In the genomic region with DNA sequence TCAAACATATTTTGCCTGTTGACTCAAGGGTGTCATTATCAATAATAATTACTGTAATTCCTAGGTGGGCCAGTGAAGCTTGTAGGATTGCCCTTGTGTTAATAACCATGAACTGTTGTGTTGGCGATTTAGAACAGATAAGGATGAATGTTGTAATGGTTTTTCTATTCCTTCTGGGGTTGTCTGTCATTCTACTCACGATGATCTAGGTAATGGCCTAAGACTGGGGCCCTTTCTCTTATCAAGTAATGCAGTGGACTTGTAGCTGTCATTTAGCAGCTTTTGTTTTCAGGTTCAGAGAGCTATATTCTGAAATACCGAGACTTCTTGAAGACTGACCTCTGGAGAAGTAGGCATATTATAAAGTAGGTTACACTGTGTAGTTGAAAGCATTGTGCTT, we compare ENCODE assay signal across 1 cellular context.
TF ChIP-seq lines count a peak whose summit lies in the region.

No MANE protein-coding gene starts in this region.

TF ChIP-seq in K562, 482 proteins besides CTCF, POLR2A, EP300 and RAD21 (continued from another document and continues in another):
- TF ChIP-seq, protein P1, sequence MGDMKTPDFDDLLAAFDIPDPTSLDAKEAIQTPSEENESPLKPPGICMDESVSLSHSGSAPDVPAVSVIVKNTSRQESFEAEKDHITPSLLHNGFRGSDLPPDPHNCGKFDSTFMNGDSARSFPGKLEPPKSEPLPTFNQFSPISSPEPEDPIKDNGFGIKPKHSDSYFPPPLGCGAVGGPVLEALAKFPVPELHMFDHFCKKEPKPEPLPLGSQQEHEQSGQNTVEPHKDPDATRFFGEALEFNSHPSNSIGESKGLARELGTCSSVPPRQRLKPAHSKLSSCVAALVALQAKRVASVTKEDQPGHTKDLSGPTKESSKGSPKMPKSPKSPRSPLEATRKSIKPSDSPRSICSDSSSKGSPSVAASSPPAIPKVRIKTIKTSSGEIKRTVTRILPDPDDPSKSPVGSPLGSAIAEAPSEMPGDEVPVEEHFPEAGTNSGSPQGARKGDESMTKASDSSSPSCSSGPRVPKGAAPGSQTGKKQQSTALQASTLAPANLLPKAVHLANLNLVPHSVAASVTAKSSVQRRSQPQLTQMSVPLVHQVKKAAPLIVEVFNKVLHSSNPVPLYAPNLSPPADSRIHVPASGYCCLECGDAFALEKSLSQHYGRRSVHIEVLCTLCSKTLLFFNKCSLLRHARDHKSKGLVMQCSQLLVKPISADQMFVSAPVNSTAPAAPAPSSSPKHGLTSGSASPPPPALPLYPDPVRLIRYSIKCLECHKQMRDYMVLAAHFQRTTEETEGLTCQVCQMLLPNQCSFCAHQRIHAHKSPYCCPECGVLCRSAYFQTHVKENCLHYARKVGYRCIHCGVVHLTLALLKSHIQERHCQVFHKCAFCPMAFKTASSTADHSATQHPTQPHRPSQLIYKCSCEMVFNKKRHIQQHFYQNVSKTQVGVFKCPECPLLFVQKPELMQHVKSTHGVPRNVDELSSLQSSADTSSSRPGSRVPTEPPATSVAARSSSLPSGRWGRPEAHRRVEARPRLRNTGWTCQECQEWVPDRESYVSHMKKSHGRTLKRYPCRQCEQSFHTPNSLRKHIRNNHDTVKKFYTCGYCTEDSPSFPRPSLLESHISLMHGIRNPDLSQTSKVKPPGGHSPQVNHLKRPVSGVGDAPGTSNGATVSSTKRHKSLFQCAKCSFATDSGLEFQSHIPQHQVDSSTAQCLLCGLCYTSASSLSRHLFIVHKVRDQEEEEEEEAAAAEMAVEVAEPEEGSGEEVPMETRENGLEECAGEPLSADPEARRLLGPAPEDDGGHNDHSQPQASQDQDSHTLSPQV (IDR thresholded peaks at IDR 0.05) = no peak
- no peak for TF ChIP-seq POLR3A (IDR thresholded peaks at IDR 0.05; ENCODE audit: borderline replicate concordance, extremely low read depth, insufficient read depth, insufficient read length)
- TF ChIP-seq, protein P2, sequence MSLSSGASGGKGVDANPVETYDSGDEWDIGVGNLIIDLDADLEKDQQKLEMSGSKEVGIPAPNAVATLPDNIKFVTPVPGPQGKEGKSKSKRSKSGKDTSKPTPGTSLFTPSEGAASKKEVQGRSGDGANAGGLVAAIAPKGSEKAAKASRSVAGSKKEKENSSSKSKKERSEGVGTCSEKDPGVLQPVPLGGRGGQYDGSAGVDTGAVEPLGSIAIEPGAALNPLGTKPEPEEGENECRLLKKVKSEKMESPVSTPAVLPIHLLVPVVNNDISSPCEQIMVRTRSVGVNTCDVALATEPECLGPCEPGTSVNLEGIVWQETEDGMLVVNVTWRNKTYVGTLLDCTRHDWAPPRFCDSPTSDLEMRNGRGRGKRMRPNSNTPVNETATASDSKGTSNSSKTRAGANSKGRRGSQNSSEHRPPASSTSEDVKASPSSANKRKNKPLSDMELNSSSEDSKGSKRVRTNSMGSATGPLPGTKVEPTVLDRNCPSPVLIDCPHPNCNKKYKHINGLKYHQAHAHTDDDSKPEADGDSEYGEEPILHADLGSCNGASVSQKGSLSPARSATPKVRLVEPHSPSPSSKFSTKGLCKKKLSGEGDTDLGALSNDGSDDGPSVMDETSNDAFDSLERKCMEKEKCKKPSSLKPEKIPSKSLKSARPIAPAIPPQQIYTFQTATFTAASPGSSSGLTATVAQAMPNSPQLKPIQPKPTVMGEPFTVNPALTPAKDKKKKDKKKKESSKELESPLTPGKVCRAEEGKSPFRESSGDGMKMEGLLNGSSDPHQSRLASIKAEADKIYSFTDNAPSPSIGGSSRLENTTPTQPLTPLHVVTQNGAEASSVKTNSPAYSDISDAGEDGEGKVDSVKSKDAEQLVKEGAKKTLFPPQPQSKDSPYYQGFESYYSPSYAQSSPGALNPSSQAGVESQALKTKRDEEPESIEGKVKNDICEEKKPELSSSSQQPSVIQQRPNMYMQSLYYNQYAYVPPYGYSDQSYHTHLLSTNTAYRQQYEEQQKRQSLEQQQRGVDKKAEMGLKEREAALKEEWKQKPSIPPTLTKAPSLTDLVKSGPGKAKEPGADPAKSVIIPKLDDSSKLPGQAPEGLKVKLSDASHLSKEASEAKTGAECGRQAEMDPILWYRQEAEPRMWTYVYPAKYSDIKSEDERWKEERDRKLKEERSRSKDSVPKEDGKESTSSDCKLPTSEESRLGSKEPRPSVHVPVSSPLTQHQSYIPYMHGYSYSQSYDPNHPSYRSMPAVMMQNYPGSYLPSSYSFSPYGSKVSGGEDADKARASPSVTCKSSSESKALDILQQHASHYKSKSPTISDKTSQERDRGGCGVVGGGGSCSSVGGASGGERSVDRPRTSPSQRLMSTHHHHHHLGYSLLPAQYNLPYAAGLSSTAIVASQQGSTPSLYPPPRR (CRISPR knock-in tag; IDR thresholded peaks at IDR 0.05; ENCODE audit: borderline replicate concordance) = no peak
- TF ChIP-seq ATF7 (IDR thresholded peaks at IDR 0.05) = 0 out of 2 replicates have a peak, but pooled peaks have one; percentile 45
- no peak for TF ChIP-seq PHTF2 (CRISPR knock-in tag; IDR thresholded peaks at IDR 0.05)
- TF ChIP-seq, protein P3, sequence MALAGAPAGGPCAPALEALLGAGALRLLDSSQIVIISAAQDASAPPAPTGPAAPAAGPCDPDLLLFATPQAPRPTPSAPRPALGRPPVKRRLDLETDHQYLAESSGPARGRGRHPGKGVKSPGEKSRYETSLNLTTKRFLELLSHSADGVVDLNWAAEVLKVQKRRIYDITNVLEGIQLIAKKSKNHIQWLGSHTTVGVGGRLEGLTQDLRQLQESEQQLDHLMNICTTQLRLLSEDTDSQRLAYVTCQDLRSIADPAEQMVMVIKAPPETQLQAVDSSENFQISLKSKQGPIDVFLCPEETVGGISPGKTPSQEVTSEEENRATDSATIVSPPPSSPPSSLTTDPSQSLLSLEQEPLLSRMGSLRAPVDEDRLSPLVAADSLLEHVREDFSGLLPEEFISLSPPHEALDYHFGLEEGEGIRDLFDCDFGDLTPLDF (CRISPR knock-in tag; IDR thresholded peaks at IDR 0.05) = no peak
- no peak for TF ChIP-seq SETDB1 (IDR thresholded peaks at IDR 0.05; ENCODE audit: low read length)
- TF ChIP-seq, protein P4, sequence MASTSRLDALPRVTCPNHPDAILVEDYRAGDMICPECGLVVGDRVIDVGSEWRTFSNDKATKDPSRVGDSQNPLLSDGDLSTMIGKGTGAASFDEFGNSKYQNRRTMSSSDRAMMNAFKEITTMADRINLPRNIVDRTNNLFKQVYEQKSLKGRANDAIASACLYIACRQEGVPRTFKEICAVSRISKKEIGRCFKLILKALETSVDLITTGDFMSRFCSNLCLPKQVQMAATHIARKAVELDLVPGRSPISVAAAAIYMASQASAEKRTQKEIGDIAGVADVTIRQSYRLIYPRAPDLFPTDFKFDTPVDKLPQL (IDR thresholded peaks at IDR 0.05; ENCODE audit: extremely low read depth, insufficient read length) = no peak
- TF ChIP-seq BCL6 (CRISPR knock-in tag; IDR thresholded peaks at IDR 0.05) = no peak
- TF ChIP-seq, protein P5, sequence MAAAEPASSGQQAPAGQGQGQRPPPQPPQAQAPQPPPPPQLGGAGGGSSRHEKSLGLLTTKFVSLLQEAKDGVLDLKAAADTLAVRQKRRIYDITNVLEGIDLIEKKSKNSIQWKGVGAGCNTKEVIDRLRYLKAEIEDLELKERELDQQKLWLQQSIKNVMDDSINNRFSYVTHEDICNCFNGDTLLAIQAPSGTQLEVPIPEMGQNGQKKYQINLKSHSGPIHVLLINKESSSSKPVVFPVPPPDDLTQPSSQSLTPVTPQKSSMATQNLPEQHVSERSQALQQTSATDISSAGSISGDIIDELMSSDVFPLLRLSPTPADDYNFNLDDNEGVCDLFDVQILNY (CRISPR knock-in tag; IDR thresholded peaks at IDR 0.05) = no peak
- TF ChIP-seq, protein P6, sequence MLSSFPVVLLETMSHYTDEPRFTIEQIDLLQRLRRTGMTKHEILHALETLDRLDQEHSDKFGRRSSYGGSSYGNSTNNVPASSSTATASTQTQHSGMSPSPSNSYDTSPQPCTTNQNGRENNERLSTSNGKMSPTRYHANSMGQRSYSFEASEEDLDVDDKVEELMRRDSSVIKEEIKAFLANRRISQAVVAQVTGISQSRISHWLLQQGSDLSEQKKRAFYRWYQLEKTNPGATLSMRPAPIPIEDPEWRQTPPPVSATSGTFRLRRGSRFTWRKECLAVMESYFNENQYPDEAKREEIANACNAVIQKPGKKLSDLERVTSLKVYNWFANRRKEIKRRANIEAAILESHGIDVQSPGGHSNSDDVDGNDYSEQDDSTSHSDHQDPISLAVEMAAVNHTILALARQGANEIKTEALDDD (IDR thresholded peaks at IDR 0.05) = 0 out of 2 replicates have a peak, but pooled peaks have one; percentile 22
- no peak for TF ChIP-seq POLR3G (IDR thresholded peaks at IDR 0.05; ENCODE audit: extremely low read depth, insufficient read length, insufficient replicate concordance)
- TF ChIP-seq CBX8 (IDR thresholded peaks at IDR 0.05; ENCODE audit: borderline replicate concordance, extremely low read depth, low read depth, low read length, poor library complexity, severe bottlenecking) = no peak
- TF ChIP-seq ASH1L (IDR thresholded peaks at IDR 0.05; ENCODE audit: borderline replicate concordance, low read depth, partially characterized antibody) = no peak
- TF ChIP-seq ZNF124 (CRISPR knock-in tag; IDR thresholded peaks at IDR 0.05) = no peak
- TF ChIP-seq ZFX (CRISPR knock-in tag; IDR thresholded peaks at IDR 0.05) = no peak
- TF ChIP-seq, protein P7, sequence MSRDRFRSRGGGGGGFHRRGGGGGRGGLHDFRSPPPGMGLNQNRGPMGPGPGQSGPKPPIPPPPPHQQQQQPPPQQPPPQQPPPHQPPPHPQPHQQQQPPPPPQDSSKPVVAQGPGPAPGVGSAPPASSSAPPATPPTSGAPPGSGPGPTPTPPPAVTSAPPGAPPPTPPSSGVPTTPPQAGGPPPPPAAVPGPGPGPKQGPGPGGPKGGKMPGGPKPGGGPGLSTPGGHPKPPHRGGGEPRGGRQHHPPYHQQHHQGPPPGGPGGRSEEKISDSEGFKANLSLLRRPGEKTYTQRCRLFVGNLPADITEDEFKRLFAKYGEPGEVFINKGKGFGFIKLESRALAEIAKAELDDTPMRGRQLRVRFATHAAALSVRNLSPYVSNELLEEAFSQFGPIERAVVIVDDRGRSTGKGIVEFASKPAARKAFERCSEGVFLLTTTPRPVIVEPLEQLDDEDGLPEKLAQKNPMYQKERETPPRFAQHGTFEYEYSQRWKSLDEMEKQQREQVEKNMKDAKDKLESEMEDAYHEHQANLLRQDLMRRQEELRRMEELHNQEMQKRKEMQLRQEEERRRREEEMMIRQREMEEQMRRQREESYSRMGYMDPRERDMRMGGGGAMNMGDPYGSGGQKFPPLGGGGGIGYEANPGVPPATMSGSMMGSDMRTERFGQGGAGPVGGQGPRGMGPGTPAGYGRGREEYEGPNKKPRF (IDR thresholded peaks at IDR 0.05; ENCODE audit: low read depth, low read length) = no peak
- TF ChIP-seq, protein P8, sequence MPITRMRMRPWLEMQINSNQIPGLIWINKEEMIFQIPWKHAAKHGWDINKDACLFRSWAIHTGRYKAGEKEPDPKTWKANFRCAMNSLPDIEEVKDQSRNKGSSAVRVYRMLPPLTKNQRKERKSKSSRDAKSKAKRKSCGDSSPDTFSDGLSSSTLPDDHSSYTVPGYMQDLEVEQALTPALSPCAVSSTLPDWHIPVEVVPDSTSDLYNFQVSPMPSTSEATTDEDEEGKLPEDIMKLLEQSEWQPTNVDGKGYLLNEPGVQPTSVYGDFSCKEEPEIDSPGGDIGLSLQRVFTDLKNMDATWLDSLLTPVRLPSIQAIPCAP (CRISPR knock-in tag; IDR thresholded peaks at IDR 0.05; ENCODE audit: borderline replicate concordance) = no peak
- TF ChIP-seq, protein P9, sequence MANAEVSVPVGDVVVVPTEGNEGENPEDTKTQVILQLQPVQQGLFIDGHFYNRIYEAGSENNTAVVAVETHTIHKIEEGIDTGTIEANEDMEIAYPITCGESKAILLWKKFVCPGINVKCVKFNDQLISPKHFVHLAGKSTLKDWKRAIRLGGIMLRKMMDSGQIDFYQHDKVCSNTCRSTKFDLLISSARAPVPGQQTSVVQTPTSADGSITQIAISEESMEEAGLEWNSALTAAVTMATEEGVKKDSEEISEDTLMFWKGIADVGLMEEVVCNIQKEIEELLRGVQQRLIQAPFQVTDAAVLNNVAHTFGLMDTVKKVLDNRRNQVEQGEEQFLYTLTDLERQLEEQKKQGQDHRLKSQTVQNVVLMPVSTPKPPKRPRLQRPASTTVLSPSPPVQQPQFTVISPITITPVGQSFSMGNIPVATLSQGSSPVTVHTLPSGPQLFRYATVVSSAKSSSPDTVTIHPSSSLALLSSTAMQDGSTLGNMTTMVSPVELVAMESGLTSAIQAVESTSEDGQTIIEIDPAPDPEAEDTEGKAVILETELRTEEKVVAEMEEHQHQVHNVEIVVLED (CRISPR knock-in tag; IDR thresholded peaks at IDR 0.05) = no peak
- TF ChIP-seq ZNF133 (CRISPR knock-in tag; IDR thresholded peaks at IDR 0.05) = no peak
- no peak for TF ChIP-seq NR3C1 (CRISPR knock-in tag; IDR thresholded peaks at IDR 0.05)
- TF ChIP-seq GATAD2A (IDR thresholded peaks at IDR 0.05) = no peak
- TF ChIP-seq HDAC6 (IDR thresholded peaks at IDR 0.05; ENCODE audit: low read depth, low read length) = no peak
- TF ChIP-seq POLR2H (tag; IDR thresholded peaks at IDR 0.05; ENCODE audit: low read depth) = no peak
- TF ChIP-seq CC2D1A (IDR thresholded peaks at IDR 0.05) = no peak
- no peak for TF ChIP-seq KLF10 (CRISPR knock-in tag; IDR thresholded peaks at IDR 0.05)
- no peak for TF ChIP-seq SMARCA4 (IDR thresholded peaks at IDR 0.05)
- no peak for TF ChIP-seq ATF1 (CRISPR knock-in tag; IDR thresholded peaks at IDR 0.05)
- no peak for TF ChIP-seq ATF1 (tag; IDR thresholded peaks at IDR 0.05)
- TF ChIP-seq LEF1 (IDR thresholded peaks at IDR 0.05) = no peak
- 0 out of 2 replicates have a peak, but pooled peaks have one; percentile 11 for TF ChIP-seq ARID1B (IDR thresholded peaks at IDR 0.05)
- no peak for TF ChIP-seq MYC (IDR thresholded peaks at IDR 0.05; ENCODE audit: low read depth, low read length)
- TF ChIP-seq MYC (CRISPR knock-in tag; IDR thresholded peaks at IDR 0.05; ENCODE audit: borderline replicate concordance, low read depth) = no peak
- peak; percentile 35 for TF ChIP-seq CEBPB (tag; IDR thresholded peaks at IDR 0.05)
- TF ChIP-seq NFIX (CRISPR knock-in tag; IDR thresholded peaks at IDR 0.05; ENCODE audit: low read depth) = no peak
- TF ChIP-seq SIN3A (IDR thresholded peaks at IDR 0.05; ENCODE audit: borderline replicate concordance in 2 of 2, control insufficient read depth in 1 of 2, low read depth in 2 of 2, low read length in 2 of 2) = no peak
- no peak for TF ChIP-seq CBX5 (IDR thresholded peaks at IDR 0.05; ENCODE audit: borderline replicate concordance, low read depth)
- no peak for TF ChIP-seq CBX1 (IDR thresholded peaks at IDR 0.05; ENCODE audit: low read depth)
- TF ChIP-seq TGIF2 (CRISPR knock-in tag; IDR thresholded peaks at IDR 0.05) = no peak
- peak; percentile 16; the same call in 1 of the 2 replicates for TF ChIP-seq JUND (IDR thresholded peaks at IDR 0.05; ENCODE audit: borderline replicate concordance, low read depth, low read length)
- TF ChIP-seq JUND (tag; IDR thresholded peaks at IDR 0.05; ENCODE audit: borderline replicate concordance, low read depth, low read length) = no peak
- no peak for TF ChIP-seq C11orf30 (IDR thresholded peaks at IDR 0.05; ENCODE audit: low read depth)
- TF ChIP-seq PPARD (CRISPR knock-in tag; IDR thresholded peaks at IDR 0.05) = no peak
- TF ChIP-seq ZBTB17 (CRISPR knock-in tag; IDR thresholded peaks at IDR 0.05) = no peak
- TF ChIP-seq SREBF2 (CRISPR knock-in tag; IDR thresholded peaks at IDR 0.05) = no peak
- no peak for TF ChIP-seq ILK (tag; IDR thresholded peaks at IDR 0.05; ENCODE audit: borderline replicate concordance, low read depth)
- TF ChIP-seq RBM39 (optimal IDR thresholded peaks at IDR 0.05; ENCODE audit: low read depth, low read length) = no peak
